Comparison of ENCODE assay signal across 1 cellular context in the genomic region with DNA sequence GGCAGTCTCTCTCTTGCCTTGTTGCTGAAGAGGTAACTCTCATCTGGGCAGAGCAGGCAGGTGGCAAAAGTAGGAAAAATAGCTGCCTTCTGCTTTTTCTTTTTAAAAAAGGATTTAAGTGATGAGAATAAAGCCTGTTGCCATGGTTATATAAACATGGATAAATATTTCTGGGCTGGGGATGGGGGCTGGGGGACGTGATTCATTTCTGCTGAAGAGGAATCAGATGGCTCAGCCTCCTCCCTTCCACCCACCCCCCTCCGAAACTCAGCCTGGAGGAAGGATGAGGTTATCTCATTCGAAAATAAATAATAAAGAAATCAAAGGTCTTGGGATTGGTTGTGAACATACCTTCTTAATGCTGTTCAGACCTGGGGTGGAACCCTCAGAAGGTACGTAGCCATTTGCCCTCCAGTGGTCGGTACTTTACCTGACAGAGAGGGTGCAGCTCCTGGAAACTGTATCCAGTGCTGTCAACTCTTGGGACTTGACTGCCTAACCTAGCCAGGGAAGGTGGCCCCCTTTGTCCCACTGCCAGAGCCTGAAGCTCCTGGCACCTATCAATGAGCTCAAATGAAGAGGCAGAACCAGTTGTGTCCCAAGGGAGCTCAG.
TF ChIP-seq lines count a peak whose summit lies in the region.

No MANE protein-coding gene starts in this region.

TF ChIP-seq in IMR-90, 13 proteins besides CTCF, POLR2A, EP300 and RAD21 (continued from another document):
- TF ChIP-seq, protein P1, sequence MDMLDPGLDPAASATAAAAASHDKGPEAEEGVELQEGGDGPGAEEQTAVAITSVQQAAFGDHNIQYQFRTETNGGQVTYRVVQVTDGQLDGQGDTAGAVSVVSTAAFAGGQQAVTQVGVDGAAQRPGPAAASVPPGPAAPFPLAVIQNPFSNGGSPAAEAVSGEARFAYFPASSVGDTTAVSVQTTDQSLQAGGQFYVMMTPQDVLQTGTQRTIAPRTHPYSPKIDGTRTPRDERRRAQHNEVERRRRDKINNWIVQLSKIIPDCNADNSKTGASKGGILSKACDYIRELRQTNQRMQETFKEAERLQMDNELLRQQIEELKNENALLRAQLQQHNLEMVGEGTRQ (IDR thresholded peaks at IDR 0.05; ENCODE audit: low read depth, low read length), result no peak
- peak; percentile 81; the same call in 1 of the 2 replicates for TF ChIP-seq FOS (IDR thresholded peaks at IDR 0.05; ENCODE audit: low read depth, low read length)
